In genomic region chr3:16186081-16186480, GRCh38 we compare ENCODE assay signal across 40 cellular contexts. TPM values are rescaled to one million over a fixed set of nuclear protein-coding genes. Genes with fewer than 3 reads are reported as not detected.
"Had no signal": no experiment of that assay in that cellular context is flagged by ENCODE, and none has a peak within 500 bp of the region (broad histone marks: within the 10 kb centered on the region; RNA-seq: fewer than 3 reads in every experiment).

No MANE protein-coding gene starts in this region.

- H3K36me3 Mint-ChIP-seq: activated CD4-positive, alpha-beta memory T cell treated with anti-CD3 and anti-CD28 coated beads for 36 hours; activated naive CD4-positive, alpha-beta T cell treated with anti-CD3 and anti-CD28 coated beads, Interleukin-2, amount 50 U/mL, for 24 hours; activated naive CD8-positive, alpha-beta T cell treated with anti-CD3 and anti-CD28 coated beads, Interleukin-2, amount 10 ng/mL, durations not matched to agents 7 days and 5 days had no signal

- H3K27ac Mint-ChIP-seq: activated B cell treated with CpG ODN at 0.5 μM for 24 hours; activated CD4-positive, alpha-beta memory T cell treated with anti-CD3 and anti-CD28 coated beads for 36 hours; activated naive CD4-positive, alpha-beta T cell treated with anti-CD3 and anti-CD28 coated beads, Interleukin-2, amount 50 U/mL, for 24 hours; activated naive CD8-positive, alpha-beta T cell treated with anti-CD3 and anti-CD28 coated beads, Interleukin-2, amount 10 ng/mL, durations not matched to agents 7 days and 5 days; activated T-helper 2 cell treated with anti-CD3 and anti-CD28 coated beads, Interferon-gamma antibody, Interleukin-2, Interleukin-4, amounts not matched to agents 10 μg/mL and 5 μg/mL and 100 μg/mL, durations not matched to agents 14 hours and 24 hours and 36 hours had no signal

- H3K27ac ChIP-seq: ascending aorta, cardiac muscle cell, VCaP had no signal

- H3K4me3 Mint-ChIP-seq: activated B cell treated with CpG ODN at 0.5 μM for 24 hours; activated CD4-positive, alpha-beta memory T cell treated with anti-CD3 and anti-CD28 coated beads for 36 hours; activated naive CD4-positive, alpha-beta T cell treated with anti-CD3 and anti-CD28 coated beads, Interleukin-2, amount 50 U/mL, for 24 hours; activated naive CD8-positive, alpha-beta T cell treated with anti-CD3 and anti-CD28 coated beads, Interleukin-2, amount 10 ng/mL, durations not matched to agents 7 days and 5 days; activated T-cell treated with anti-CD3 and anti-CD28 coated beads, Interleukin-2, amount 50 U/mL, for 72 hours; central memory CD8-positive, alpha-beta T cell had no signal

- H3K4me1 Mint-ChIP-seq: activated B cell treated with CpG ODN at 0.5 μM for 24 hours; activated naive CD4-positive, alpha-beta T cell treated with anti-CD3 and anti-CD28 coated beads, Interleukin-2, amount 50 U/mL, for 24 hours; central memory CD8-positive, alpha-beta T cell had no signal

- H3K27me3 ChIP-seq: ascending aorta, cardiac muscle cell, MG63 had no signal

- DNase-seq: activated B cell treated with CpG ODN at 0.5 μM for 24 hours; activated CD4-positive, alpha-beta T cell treated with anti-CD3 and anti-CD28 coated beads for 4 hours; activated CD4-positive, alpha-beta T cell treated with anti-CD3 and anti-CD28 coated beads, Interleukin-2, amount 50 U/mL, for 1 hour; activated CD4-positive, CD25-positive, alpha-beta regulatory T cell treated with anti-CD3 and anti-CD28 coated beads, Interleukin-2, amount 50 U/mL, for 72 hours; activated CD8-positive, alpha-beta memory T cell treated with anti-CD3 and anti-CD28 coated beads, Interleukin-2, amount 50 U/mL, for 4 hours; activated gamma-delta T cell; activated naive CD4-positive, alpha-beta T cell treated with Interleukin-2 at 50 U/mL for 16 hours; activated naive CD8-positive, alpha-beta T cell treated with anti-CD3 and anti-CD28 coated beads, Interleukin-2, amount 10 ng/mL, durations not matched to agents 7 days and 5 days; activated T-cell treated with anti-CD3 and anti-CD28 coated beads for 4 hours; amygdala; MG63; MV-4-11; NCI-H1092 treated with DMSO at 0.1 percent for 48 hours; NCI-H1417; NCI-H146; NCI-H187; NCI-H2029 treated with DMSO at 0.1 percent for 48 hours; NCI-H2107; NCI-H2171; NCI-H446 treated with DMSO at 0.1 percent for 48 hours; NCI-H524; NCI-H69; NCI-H82; RPMI8226; SIG-M5; T-helper 1 cell; T-helper 2 cell; T-helper 9 cell had no signal

- H3K4me3 ChIP-seq: ascending aorta, cardiac muscle cell, K562, MG63 had no signal

- H3K27me3 Mint-ChIP-seq: activated CD4-positive, alpha-beta memory T cell treated with anti-CD3 and anti-CD28 coated beads for 36 hours; activated naive CD4-positive, alpha-beta T cell treated with anti-CD3 and anti-CD28 coated beads, Interleukin-2, amount 50 U/mL, for 24 hours; central memory CD8-positive, alpha-beta T cell had no signal

- H3K9me3 Mint-ChIP-seq: activated B cell treated with CpG ODN at 0.5 μM for 24 hours; activated CD4-positive, alpha-beta memory T cell treated with anti-CD3 and anti-CD28 coated beads for 36 hours; activated naive CD4-positive, alpha-beta T cell treated with anti-CD3 and anti-CD28 coated beads, Interleukin-2, amount 50 U/mL, for 24 hours; activated naive CD8-positive, alpha-beta T cell treated with anti-CD3 and anti-CD28 coated beads, Interleukin-2, amount 10 ng/mL, durations not matched to agents 7 days and 5 days; activated T-cell treated with anti-CD3 and anti-CD28 coated beads, Interleukin-2, amount 50 U/mL, for 72 hours; activated T-helper 2 cell treated with anti-CD3 and anti-CD28 coated beads, Interferon-gamma antibody, Interleukin-2, Interleukin-4, amounts not matched to agents 10 μg/mL and 5 μg/mL and 100 μg/mL, durations not matched to agents 14 hours and 24 hours and 36 hours; central memory CD8-positive, alpha-beta T cell had no signal

- ATAC-seq: K562, Panc1, Right ventricle myocardium inferior, SK-N-SH treated with all-trans-retinoic acid at 6 μM for 48 hours had no signal

RNA-seq across cellular contexts. Expression of gene GALNT15, which starts 11.6 kb away (rescaled TPM):
- total RNA-seq: activated B cell treated with CpG ODN at 0.5 μM for 24 hours; activated CD4-positive, alpha-beta memory T cell treated with anti-CD3 and anti-CD28 coated beads for 36 hours; activated naive CD8-positive, alpha-beta T cell treated with anti-CD3 and anti-CD28 coated beads, Interleukin-2, amount 10 ng/mL, durations not matched to agents 7 days and 5 days; activated T-helper 2 cell treated with anti-CD3 and anti-CD28 coated beads, Interferon-gamma antibody, Interleukin-2, Interleukin-4, amounts not matched to agents 10 μg/mL and 5 μg/mL and 100 μg/mL, durations not matched to agents 14 hours and 24 hours and 36 hours; K562 had no signal
- polyA plus RNA-seq: K562 had no signal
